Comparison of ENCODE assay signal across 1 cellular context in the genomic region with DNA sequence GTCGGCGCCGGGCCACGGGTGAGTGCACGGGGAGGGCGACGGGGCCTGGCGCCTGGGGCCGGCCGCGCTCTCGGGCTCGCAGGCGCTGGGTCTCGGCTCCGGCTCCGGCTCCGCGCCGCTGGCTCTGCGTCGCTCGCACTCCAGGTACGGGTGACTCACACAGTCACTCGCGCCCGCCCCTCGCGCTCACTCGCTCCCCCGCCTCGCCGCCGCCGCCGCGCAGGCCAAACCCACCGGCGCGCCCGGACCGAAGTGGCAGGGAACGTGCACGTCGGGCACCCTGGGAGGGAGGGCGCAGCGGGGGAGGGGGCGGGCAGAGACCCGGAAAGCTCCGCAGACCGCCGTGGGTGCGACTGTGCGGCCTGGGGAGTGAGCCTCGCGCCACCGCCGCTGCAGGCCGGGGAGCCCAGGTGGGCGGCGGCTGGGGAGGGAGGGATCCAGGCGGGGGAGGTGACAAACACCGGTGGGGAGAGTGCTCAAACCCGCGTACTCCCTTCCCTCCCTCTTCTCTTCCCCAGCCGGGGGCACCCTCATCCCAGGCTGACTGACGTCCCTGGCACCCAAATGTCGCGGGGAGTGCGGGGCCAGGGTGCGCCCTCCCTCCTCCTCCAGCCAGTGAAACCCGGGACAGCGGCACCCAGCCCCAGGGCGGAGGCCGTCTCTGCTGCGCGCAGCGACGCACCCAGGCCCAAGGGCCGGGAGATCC.
A peak's percentile ranks its signal among the peaks of the same experiment; 100 is the strongest.
TF ChIP-seq lines count a peak whose summit lies in the region.

No MANE protein-coding gene starts in this region.

TF ChIP-seq in K562, 482 proteins besides CTCF, POLR2A, EP300 and RAD21 (continued from another document and continues in another):
- TF ChIP-seq CREB3L1 (IDR thresholded peaks at IDR 0.05; ENCODE audit: borderline replicate concordance, low read depth) (no peak), BCOR (IDR thresholded peaks at IDR 0.05) (peak; percentile 19; the same call in 1 of the 2 replicates), THRB (CRISPR knock-in tag; conservative IDR thresholded peaks at IDR 0.05) (no peak), MLX (CRISPR knock-in tag; conservative IDR thresholded peaks at IDR 0.05) (no peak), SREBF1 (IDR thresholded peaks at IDR 0.05; ENCODE audit: borderline replicate concordance, low read depth, low read length) (no peak), HMGXB4 (CRISPR knock-in tag; IDR thresholded peaks at IDR 0.05) (peak; percentile 78; the same call in 1 of the 2 replicates), PKNOX1 (IDR thresholded peaks at IDR 0.05) (peak; percentile 50; the same call in 1 of the 2 replicates), ZFX (CRISPR knock-in tag; IDR thresholded peaks at IDR 0.05) (peak; percentile 66), YY1 (IDR thresholded peaks at IDR 0.05; ENCODE audit: borderline replicate concordance in 1 of 3, control insufficient read depth in 1 of 3, extremely low read depth in 1 of 3, insufficient read depth in 3 of 3, insufficient read length in 1 of 3, insufficient replicate concordance in 2 of 3, low read depth in 1 of 3, low read length in 2 of 3) (no peak), AFF1 (IDR thresholded peaks at IDR 0.05; ENCODE audit: low read depth in 1 of 2, partially characterized antibody in 2 of 2) (no peak), TCF7L2 (IDR thresholded peaks at IDR 0.05; ENCODE audit: low read depth, low read length) (no peak), ZBTB1 (CRISPR knock-in tag; IDR thresholded peaks at IDR 0.05; ENCODE audit: borderline replicate concordance, low read depth) (0 out of 2 replicates have a peak, but pooled peaks have one; percentile 22), RBM17 (IDR thresholded peaks at IDR 0.05; ENCODE audit: borderline replicate concordance, low read depth, low read length) (no peak)
- TF ChIP-seq, protein P1, sequence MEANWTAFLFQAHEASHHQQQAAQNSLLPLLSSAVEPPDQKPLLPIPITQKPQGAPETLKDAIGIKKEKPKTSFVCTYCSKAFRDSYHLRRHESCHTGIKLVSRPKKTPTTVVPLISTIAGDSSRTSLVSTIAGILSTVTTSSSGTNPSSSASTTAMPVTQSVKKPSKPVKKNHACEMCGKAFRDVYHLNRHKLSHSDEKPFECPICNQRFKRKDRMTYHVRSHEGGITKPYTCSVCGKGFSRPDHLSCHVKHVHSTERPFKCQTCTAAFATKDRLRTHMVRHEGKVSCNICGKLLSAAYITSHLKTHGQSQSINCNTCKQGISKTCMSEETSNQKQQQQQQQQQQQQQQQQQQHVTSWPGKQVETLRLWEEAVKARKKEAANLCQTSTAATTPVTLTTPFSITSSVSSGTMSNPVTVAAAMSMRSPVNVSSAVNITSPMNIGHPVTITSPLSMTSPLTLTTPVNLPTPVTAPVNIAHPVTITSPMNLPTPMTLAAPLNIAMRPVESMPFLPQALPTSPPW (CRISPR knock-in tag; IDR thresholded peaks at IDR 0.05), result peak; percentile 83
- TF ChIP-seq, protein P2, sequence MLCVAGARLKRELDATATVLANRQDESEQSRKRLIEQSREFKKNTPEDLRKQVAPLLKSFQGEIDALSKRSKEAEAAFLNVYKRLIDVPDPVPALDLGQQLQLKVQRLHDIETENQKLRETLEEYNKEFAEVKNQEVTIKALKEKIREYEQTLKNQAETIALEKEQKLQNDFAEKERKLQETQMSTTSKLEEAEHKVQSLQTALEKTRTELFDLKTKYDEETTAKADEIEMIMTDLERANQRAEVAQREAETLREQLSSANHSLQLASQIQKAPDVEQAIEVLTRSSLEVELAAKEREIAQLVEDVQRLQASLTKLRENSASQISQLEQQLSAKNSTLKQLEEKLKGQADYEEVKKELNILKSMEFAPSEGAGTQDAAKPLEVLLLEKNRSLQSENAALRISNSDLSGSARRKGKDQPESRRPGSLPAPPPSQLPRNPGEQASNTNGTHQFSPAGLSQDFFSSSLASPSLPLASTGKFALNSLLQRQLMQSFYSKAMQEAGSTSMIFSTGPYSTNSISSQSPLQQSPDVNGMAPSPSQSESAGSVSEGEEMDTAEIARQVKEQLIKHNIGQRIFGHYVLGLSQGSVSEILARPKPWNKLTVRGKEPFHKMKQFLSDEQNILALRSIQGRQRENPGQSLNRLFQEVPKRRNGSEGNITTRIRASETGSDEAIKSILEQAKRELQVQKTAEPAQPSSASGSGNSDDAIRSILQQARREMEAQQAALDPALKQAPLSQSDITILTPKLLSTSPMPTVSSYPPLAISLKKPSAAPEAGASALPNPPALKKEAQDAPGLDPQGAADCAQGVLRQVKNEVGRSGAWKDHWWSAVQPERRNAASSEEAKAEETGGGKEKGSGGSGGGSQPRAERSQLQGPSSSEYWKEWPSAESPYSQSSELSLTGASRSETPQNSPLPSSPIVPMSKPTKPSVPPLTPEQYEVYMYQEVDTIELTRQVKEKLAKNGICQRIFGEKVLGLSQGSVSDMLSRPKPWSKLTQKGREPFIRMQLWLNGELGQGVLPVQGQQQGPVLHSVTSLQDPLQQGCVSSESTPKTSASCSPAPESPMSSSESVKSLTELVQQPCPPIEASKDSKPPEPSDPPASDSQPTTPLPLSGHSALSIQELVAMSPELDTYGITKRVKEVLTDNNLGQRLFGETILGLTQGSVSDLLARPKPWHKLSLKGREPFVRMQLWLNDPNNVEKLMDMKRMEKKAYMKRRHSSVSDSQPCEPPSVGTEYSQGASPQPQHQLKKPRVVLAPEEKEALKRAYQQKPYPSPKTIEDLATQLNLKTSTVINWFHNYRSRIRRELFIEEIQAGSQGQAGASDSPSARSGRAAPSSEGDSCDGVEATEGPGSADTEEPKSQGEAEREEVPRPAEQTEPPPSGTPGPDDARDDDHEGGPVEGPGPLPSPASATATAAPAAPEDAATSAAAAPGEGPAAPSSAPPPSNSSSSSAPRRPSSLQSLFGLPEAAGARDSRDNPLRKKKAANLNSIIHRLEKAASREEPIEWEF (CRISPR knock-in tag; IDR thresholded peaks at IDR 0.05), result no peak
- TF ChIP-seq, protein P3, sequence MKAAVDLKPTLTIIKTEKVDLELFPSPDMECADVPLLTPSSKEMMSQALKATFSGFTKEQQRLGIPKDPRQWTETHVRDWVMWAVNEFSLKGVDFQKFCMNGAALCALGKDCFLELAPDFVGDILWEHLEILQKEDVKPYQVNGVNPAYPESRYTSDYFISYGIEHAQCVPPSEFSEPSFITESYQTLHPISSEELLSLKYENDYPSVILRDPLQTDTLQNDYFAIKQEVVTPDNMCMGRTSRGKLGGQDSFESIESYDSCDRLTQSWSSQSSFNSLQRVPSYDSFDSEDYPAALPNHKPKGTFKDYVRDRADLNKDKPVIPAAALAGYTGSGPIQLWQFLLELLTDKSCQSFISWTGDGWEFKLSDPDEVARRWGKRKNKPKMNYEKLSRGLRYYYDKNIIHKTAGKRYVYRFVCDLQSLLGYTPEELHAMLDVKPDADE (conservative IDR thresholded peaks at IDR 0.05; ENCODE audit: control insufficient read depth, low read depth, low read length), result 0 out of 2 replicates have a peak, but pooled peaks have one; percentile 32
- TF ChIP-seq, protein P4, sequence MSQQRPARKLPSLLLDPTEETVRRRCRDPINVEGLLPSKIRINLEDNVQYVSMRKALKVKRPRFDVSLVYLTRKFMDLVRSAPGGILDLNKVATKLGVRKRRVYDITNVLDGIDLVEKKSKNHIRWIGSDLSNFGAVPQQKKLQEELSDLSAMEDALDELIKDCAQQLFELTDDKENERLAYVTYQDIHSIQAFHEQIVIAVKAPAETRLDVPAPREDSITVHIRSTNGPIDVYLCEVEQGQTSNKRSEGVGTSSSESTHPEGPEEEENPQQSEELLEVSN (IDR thresholded peaks at IDR 0.05; ENCODE audit: borderline replicate concordance in 1 of 2, extremely low read depth in 1 of 2, insufficient read depth in 1 of 2, insufficient read length in 1 of 2, low read depth in 1 of 2, low read length in 1 of 2, poor library complexity in 1 of 2, severe bottlenecking in 1 of 2), result peak; percentile 21 to 42
- TF ChIP-seq, protein P5, sequence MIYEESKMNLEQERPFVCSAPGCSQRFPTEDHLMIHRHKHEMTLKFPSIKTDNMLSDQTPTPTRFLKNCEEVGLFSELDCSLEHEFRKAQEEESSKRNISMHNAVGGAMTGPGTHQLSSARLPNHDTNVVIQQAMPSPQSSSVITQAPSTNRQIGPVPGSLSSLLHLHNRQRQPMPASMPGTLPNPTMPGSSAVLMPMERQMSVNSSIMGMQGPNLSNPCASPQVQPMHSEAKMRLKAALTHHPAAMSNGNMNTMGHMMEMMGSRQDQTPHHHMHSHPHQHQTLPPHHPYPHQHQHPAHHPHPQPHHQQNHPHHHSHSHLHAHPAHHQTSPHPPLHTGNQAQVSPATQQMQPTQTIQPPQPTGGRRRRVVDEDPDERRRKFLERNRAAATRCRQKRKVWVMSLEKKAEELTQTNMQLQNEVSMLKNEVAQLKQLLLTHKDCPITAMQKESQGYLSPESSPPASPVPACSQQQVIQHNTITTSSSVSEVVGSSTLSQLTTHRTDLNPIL (CRISPR knock-in tag; IDR thresholded peaks at IDR 0.05), result no peak
- TF ChIP-seq, protein P6, sequence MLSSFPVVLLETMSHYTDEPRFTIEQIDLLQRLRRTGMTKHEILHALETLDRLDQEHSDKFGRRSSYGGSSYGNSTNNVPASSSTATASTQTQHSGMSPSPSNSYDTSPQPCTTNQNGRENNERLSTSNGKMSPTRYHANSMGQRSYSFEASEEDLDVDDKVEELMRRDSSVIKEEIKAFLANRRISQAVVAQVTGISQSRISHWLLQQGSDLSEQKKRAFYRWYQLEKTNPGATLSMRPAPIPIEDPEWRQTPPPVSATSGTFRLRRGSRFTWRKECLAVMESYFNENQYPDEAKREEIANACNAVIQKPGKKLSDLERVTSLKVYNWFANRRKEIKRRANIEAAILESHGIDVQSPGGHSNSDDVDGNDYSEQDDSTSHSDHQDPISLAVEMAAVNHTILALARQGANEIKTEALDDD (IDR thresholded peaks at IDR 0.05), result no peak
